24 cellular contexts compared by ENCODE assay signal in the genomic region with DNA sequence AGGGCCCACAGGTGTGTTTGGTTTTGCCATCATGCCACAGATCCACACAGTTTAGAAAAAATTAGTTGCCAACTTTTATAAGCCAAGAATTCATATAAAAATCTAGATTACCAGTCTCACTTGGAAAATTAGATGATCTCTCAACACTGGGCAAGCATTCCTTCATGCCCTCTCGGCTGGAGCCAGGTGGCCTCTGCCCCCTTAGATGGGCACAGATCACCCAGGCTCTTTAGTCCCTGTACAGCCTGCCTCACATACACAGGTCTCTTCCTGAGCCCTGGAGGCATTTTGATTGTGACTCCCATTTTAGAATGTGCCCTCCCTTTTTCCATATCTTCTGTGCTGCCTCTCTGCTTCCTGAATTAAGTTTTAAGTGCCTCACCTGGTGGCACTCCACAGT.
"Had no signal": no experiment of that assay in that cellular context is flagged by ENCODE, and none has a peak within 500 bp of the region (broad histone marks: within the 10 kb centered on the region; RNA-seq: fewer than 3 reads in every experiment).

No MANE protein-coding gene starts in this region.

- ATAC-seq: activated CD8-positive, alpha-beta T cell treated with anti-CD3 and anti-CD28 coated beads for 36 hours; K562 had no signal

- H3K27ac ChIP-seq: breast epithelium, RWPE1, SJCRH30, VCaP had no signal

- DNase-seq: activated CD4-positive, alpha-beta T cell treated with anti-CD3 and anti-CD28 coated beads for 4 hours; activated CD8-positive, alpha-beta memory T cell treated with anti-CD3 and anti-CD28 coated beads, Interleukin-2, amount 50 U/mL, for 48 hours; activated CD8-positive, alpha-beta T cell treated with anti-CD3 and anti-CD28 coated beads for 36 hours; activated naive CD4-positive, alpha-beta T cell treated with anti-CD3 and anti-CD28 coated beads, Interleukin-2, amount 50 U/mL, for 16 hours; activated naive CD8-positive, alpha-beta T cell treated with anti-CD3 and anti-CD28 coated beads, Interleukin-2, amount 10 ng/mL, durations not matched to agents 7 days and 5 days; activated T-cell treated with anti-CD3 and anti-CD28 coated beads, Interleukin-2, amount 50 U/mL, for 1 hour; adrenal gland; anterior cingulate cortex; Karpas-422; NCI-H1105 treated with DMSO at 0.1 percent for 48 hours; NCI-H1436 treated with DMSO at 0.1 percent for 48 hours; NCI-H187; NCI-H2081; NCI-H510A treated with DMSO at 0.1 percent for 48 hours; NCI-H69; Peyer's patch; Right ventricle myocardium superior; SJCRH30; SK-N-SH; T-helper 1 cell had no signal

- H3K9me3 ChIP-seq: adrenal gland, Peyer's patch had no signal

- H3K4me1 ChIP-seq: breast epithelium, Peyer's patch, SJCRH30 had no signal

- H3K27me3 ChIP-seq: adrenal gland, breast epithelium, Peyer's patch, SJCRH30 had no signal

- H3K4me3 ChIP-seq: breast epithelium, K562, SJCRH30 had no signal
